Comparison of ENCODE assay signal across 9 cellular contexts in genomic region chr6:5506575-5506974, GRCh38.
DNase-seq lines count a peak whose midpoint lies in the region; ATAC-seq and TF ChIP-seq lines count a peak whose summit lies in the region.
"Had no signal": no experiment of that assay in that cellular context is flagged by ENCODE, and none has a peak within 500 bp of the region (broad histone marks: within the 10 kb centered on the region; RNA-seq: fewer than 3 reads in every experiment).

No MANE protein-coding gene starts in this region.

- TF ChIP-seq CTCF in tibial artery (IDR thresholded peaks at IDR 0.05), result no peak

- no peaks in the 10 kb centered on the region for H3K36me3 ChIP-seq in tibial artery

- peak; percentile 32 for ATAC-seq in GM18502 (IDR thresholded peaks at IDR 0.05; ENCODE audit: poor library complexity, unreplicated experiment)
- peak; percentile 31 for ATAC-seq in GM21423 (IDR thresholded peaks at IDR 0.05; ENCODE audit: unreplicated experiment)
- ATAC-seq in HG03159 (IDR thresholded peaks at IDR 0.05; ENCODE audit: unreplicated experiment), result peak; percentile 29

- H3K27ac ChIP-seq in tibial artery, result no peak overlapping the region

- intact Hi-C loops in tibial artery (cut with DNase I; ENCODE audit: low total_unique reads), result no loop called here

- H3K27me3 ChIP-seq in tibial artery, result no peaks in the 10 kb centered on the region

- in situ Hi-C loops in G401 (cut with HindIII; ENCODE audit: low sequenced_read_pairs), result no loop called here

- no peaks in the 10 kb centered on the region for H3K9me3 ChIP-seq in tibial artery

- DNase-seq in germinal center (ENCODE audit: low spot score) (peak; percentile 10), RPMI8226 (no peak), Ammon's horn (ENCODE audit: low spot score) (no peak), tibial artery (no peak), G401 (ENCODE audit: low spot score) (no peak)
- DNase-seq: activated T-cell treated with anti-CD3 and anti-CD28 coated beads, Interleukin-2, amount 50 U/mL, for 1 hour had no signal

- no peak overlapping the region for H3K4me3 ChIP-seq in tibial artery

- no peaks in the 10 kb centered on the region for H3K4me1 ChIP-seq in tibial artery
